ENCODE assay signal across 8 cellular contexts in the genomic region with DNA sequence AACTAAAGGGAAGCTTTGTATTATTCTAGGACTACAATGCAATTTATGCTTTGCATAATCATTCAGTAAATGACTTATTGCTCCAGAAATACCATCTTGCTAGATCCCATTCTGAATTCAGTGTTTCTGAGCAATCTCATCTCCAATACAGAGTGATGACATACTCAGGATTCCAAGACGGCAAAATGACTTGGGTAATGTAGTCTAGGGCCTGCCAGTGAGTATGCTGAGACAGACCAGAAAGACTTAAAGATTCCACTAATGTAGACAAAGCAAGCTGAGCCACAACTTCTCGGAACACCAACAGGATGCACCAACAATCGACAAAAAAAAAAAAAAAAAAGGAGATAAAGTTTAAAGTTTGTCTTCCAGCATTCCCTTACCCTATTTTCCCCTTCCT. TPM values are rescaled to one million over a fixed set of nuclear protein-coding genes. Genes with fewer than 3 reads are reported as not detected.
DNase-seq lines count a peak whose midpoint lies in the region; ATAC-seq and FAIRE-seq lines count a peak whose summit lies in the region.

No MANE protein-coding gene starts in this region.

- H3K36me3 Mint-ChIP-seq in activated T-cell treated with anti-CD3 and anti-CD28 coated beads, Interleukin-2, amount 50 U/mL, for 4 hours (ENCODE audit: insufficient read depth): peaks cover 6% of the 10 kb centered on the region
- H3K36me3 Mint-ChIP-seq in activated T-helper 1 cell treated with anti-CD3 and anti-CD28 coated beads, Interleukin-12 subunit alpha, Interleukin-12 subunit beta, Interleukin-2, Interleukin-4 antibody, amounts not matched to agents 30 ng/mL and 10 ng/mL and 1 ng/mL, durations not matched to agents 14 hours and 24 hours and 36 hours (ENCODE audit: low read depth): peaks cover 14% of the 10 kb centered on the region

- peaks cover 54% of the 10 kb centered on the region for H3K4me1 Mint-ChIP-seq in activated T-cell treated with anti-CD3 and anti-CD28 coated beads, Interleukin-2, amount 50 U/mL, for 4 hours (ENCODE audit: low read depth)
- peaks cover 54% of the 10 kb centered on the region for H3K4me1 Mint-ChIP-seq in activated T-helper 1 cell treated with anti-CD3 and anti-CD28 coated beads, Interleukin-12 subunit alpha, Interleukin-12 subunit beta, Interleukin-2, Interleukin-4 antibody, amounts not matched to agents 30 ng/mL and 10 ng/mL and 1 ng/mL, durations not matched to agents 14 hours and 24 hours and 36 hours (ENCODE audit: low read depth)

- intact Hi-C loops in activated T-helper 1 cell treated with anti-CD3 and anti-CD28 coated beads, Interleukin-12 subunit alpha, Interleukin-12 subunit beta, Interleukin-2, Interleukin-4 antibody, amounts not matched to agents 30 ng/mL and 10 ng/mL and 1 ng/mL, durations not matched to agents 14 hours and 24 hours and 36 hours (cut with micrococcal nuclease): loop anchor here (1.0 to 5.0 kb wide), 9 partner anchors 42 to 1712 kb away; a partner anchor contains a TSS

- H3K9me3 ChIP-seq in iPS DF 6.9 (ENCODE audit: control insufficient read depth, insufficient read depth, low read length) (no peaks in the 10 kb centered on the region), small intestine (ENCODE audit: control insufficient read depth, low read depth) (no peaks in the 10 kb centered on the region)

- FAIRE-seq in small intestine (lab: Jason Lieb, UNC): no peak

- peak overlapping the region; percentile 80 for H3K4me3 Mint-ChIP-seq in activated T-cell treated with anti-CD3 and anti-CD28 coated beads, Interleukin-2, amount 50 U/mL, for 4 hours
- H3K4me3 Mint-ChIP-seq in activated T-helper 1 cell treated with anti-CD3 and anti-CD28 coated beads, Interleukin-12 subunit alpha, Interleukin-12 subunit beta, Interleukin-2, Interleukin-4 antibody, amounts not matched to agents 30 ng/mL and 10 ng/mL and 1 ng/mL, durations not matched to agents 14 hours and 24 hours and 36 hours: peak overlapping the region; percentile 85

- no peak for DNase-seq in activated T-cell treated with anti-CD3 and anti-CD28 coated beads, Interleukin-2, amount 50 U/mL, for 4 hours
- DNase-seq in activated T-cell treated with anti-CD3 and anti-CD28 coated beads, Interleukin-2, amount 50 U/mL, for 1 hour: no peak
- no peak for DNase-seq in activated T-helper 1 cell treated with anti-CD3 and anti-CD28 coated beads, Interleukin-12 subunit alpha, Interleukin-12 subunit beta, Interleukin-2, Interleukin-4 antibody, amounts not matched to agents 30 ng/mL and 10 ng/mL and 1 ng/mL, durations not matched to agents 14 hours and 24 hours and 36 hours (ENCODE audit: low spot score)
- DNase-seq in iPS DF 6.9 (ENCODE audit: low read depth, low spot score) (no peak), small intestine (peak; percentile 22)
- no peak for DNase-seq in activated CD4-positive, alpha-beta T cell treated with anti-CD3 and anti-CD28 coated beads, Interleukin-2, amount 50 U/mL, for 4 hours

- H3K4me3 ChIP-seq in iPS DF 6.9 (ENCODE audit: low read length) (peak overlapping the region; percentile 89; the same call in 1 of the 2 replicates), small intestine (ENCODE audit: low read depth in 1 of 2, low read length in 2 of 2) (peak overlapping the region in 1 of 2 donors; percentile 87)

- H3K27ac Mint-ChIP-seq in activated T-helper 1 cell treated with anti-CD3 and anti-CD28 coated beads, Interleukin-12 subunit alpha, Interleukin-12 subunit beta, Interleukin-2, Interleukin-4 antibody, amounts not matched to agents 30 ng/mL and 10 ng/mL and 1 ng/mL, durations not matched to agents 14 hours and 24 hours and 36 hours: peak overlapping the region; percentile 79

- H3K9me3 Mint-ChIP-seq in activated T-cell treated with anti-CD3 and anti-CD28 coated beads, Interleukin-2, amount 50 U/mL, for 4 hours: no peaks in the 10 kb centered on the region
- H3K9me3 Mint-ChIP-seq in activated T-helper 1 cell treated with anti-CD3 and anti-CD28 coated beads, Interleukin-12 subunit alpha, Interleukin-12 subunit beta, Interleukin-2, Interleukin-4 antibody, amounts not matched to agents 30 ng/mL and 10 ng/mL and 1 ng/mL, durations not matched to agents 14 hours and 24 hours and 36 hours: no peaks in the 10 kb centered on the region

- ATAC-seq in activated T-cell treated with anti-CD3 and anti-CD28 coated beads, Interleukin-2, amount 50 U/mL, for 4 hours: no peak
- ATAC-seq in HG03565 (IDR thresholded peaks at IDR 0.05; ENCODE audit: unreplicated experiment) (no peak), HG03025 (IDR thresholded peaks at IDR 0.05; ENCODE audit: low FRiP score, unreplicated experiment) (no peak)

- H3K27me3 Mint-ChIP-seq in activated T-cell treated with anti-CD3 and anti-CD28 coated beads, Interleukin-2, amount 50 U/mL, for 4 hours (ENCODE audit: low read depth): no peaks in the 10 kb centered on the region
- no peaks in the 10 kb centered on the region for H3K27me3 Mint-ChIP-seq in activated T-helper 1 cell treated with anti-CD3 and anti-CD28 coated beads, Interleukin-12 subunit alpha, Interleukin-12 subunit beta, Interleukin-2, Interleukin-4 antibody, amounts not matched to agents 30 ng/mL and 10 ng/mL and 1 ng/mL, durations not matched to agents 14 hours and 24 hours and 36 hours (ENCODE audit: insufficient read depth)

- no CpG with 5 or more reads among the region's 3 CpGs for WGBS in iPS DF 6.9 (ENCODE audit: insufficient coverage, insufficient read length)
- 14 to 26% (median 20%) methylated on average over 3 of the region's 3 CpGs for WGBS in small intestine, 3 donors

- H3K4me1 ChIP-seq in iPS DF 6.9 (ENCODE audit: control insufficient read depth, insufficient read depth, low read length) (peaks cover 3% of the 10 kb centered on the region; the same call in 1 of the 2 replicates), small intestine (ENCODE audit: control insufficient read depth in 2 of 2, insufficient read depth in 1 of 2, low read depth in 1 of 2, low read length in 1 of 2) (peaks cover 6 to 9% of the 10 kb centered on the region in 2 donors)

- no peaks in the 10 kb centered on the region for H3K36me3 ChIP-seq in iPS DF 6.9 (ENCODE audit: control insufficient read depth, insufficient read depth, low read length)
- no peaks in the 10 kb centered on the region for H3K36me3 ChIP-seq in small intestine (ENCODE audit: control insufficient read depth in 2 of 2, insufficient read depth in 2 of 2, low read length in 2 of 2)

- H3K27ac ChIP-seq in iPS DF 6.9 (ENCODE audit: low read length): no peak overlapping the region
- peak overlapping the region; percentile 98 to 99 for H3K27ac ChIP-seq in small intestine (ENCODE audit: low read depth in 1 of 2, low read length in 1 of 2)

- no peaks in the 10 kb centered on the region for H3K27me3 ChIP-seq in iPS DF 6.9 (ENCODE audit: control insufficient read depth, insufficient read depth, low read length)
- H3K27me3 ChIP-seq in small intestine (ENCODE audit: control insufficient read depth in 2 of 2, insufficient read depth in 2 of 2, low read length in 2 of 2): no peaks in the 10 kb centered on the region

RNA-seq across cellular contexts. Expression of a gene that starts 0.9 kb away (rescaled TPM):
- total RNA-seq in activated T-cell treated with anti-CD3 and anti-CD28 coated beads, Interleukin-2, amount 50 U/mL, for 4 hours: 10 to 100 TPM; 26.3 to 28.7 (median 26.5) TPM
- 32.5 and 34.0 TPM in 2 replicates for total RNA-seq in activated T-helper 1 cell treated with anti-CD3 and anti-CD28 coated beads, Interleukin-12 subunit alpha, Interleukin-12 subunit beta, Interleukin-2, Interleukin-4 antibody, amounts not matched to agents 30 ng/mL and 10 ng/mL and 1 ng/mL, durations not matched to agents 14 hours and 24 hours and 36 hours
- 10 to 100 TPM in 2 of 3 donors, 1 to 10 TPM in 1; 9.5 to 11.2 (median 10.1) TPM for polyA plus RNA-seq in small intestine
